Comparison of ENCODE assay signal across 10 cellular contexts in the genomic region with DNA sequence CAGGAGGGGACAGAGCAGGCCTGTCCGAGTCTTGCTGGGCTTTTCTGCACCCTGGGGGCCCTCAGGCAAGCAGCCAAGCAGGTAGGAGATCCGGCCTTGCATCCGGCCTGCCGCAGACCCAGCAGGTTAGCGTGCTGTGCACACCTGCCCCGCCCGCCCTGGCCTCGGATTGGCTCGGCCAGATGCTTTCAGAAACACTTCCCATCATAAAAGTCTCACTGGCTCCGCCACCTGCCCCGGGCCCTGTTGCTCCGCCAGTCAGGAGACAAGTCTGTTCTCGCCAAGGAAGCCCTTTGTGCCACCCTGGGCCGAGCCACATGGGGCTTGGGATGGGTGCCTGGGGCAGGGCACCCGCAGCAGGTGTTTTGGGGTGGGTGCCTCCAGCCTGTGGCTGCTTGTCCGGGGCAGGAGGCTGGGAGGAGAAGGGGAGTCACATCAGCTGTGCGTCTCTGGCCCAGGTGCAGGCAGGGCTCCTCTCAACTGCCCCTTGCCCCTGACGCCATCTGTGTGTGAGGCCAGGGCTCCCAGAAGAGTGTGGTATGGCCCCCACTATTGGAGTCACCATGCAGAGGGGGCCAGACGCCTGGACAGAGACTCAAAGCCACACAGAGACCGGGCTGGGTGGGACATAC.
DNase-seq lines count a peak whose midpoint lies in the region; TF ChIP-seq lines count a peak whose summit lies in the region.
"Had no signal": no experiment of that assay in that cellular context is flagged by ENCODE, and none has a peak within 500 bp of the region (broad histone marks: within the 10 kb centered on the region; RNA-seq: fewer than 3 reads in every experiment).

No MANE protein-coding gene starts in this region.

- H3K27me3 ChIP-seq in neuronal stem cell (ENCODE audit: control insufficient read depth in 3 of 3, insufficient read depth in 3 of 3, low read depth in 1 of 3, low read length in 3 of 3), result no peaks in the 10 kb centered on the region

- H3K23ac ChIP-seq in neuronal stem cell (ENCODE audit: low read depth, low read length, poor library complexity), result peak overlapping the region; percentile 1

- H2AK5ac ChIP-seq in neuronal stem cell (ENCODE audit: low read depth, low read length), result peak overlapping the region; percentile 47

- no CpG with 5 or more reads among the region's 20 CpGs for WGBS in neuronal stem cell (ENCODE audit: extremely low coverage in 2 of 2, insufficient read length in 2 of 2, insufficient replicate concordance in 1 of 2), 2 donors

- no peak overlapping the region for H3K4me2 ChIP-seq in neuronal stem cell (ENCODE audit: insufficient read depth, low read length, poor library complexity, severe bottlenecking)

- TF ChIP-seq CTCF in chondrocyte (IDR thresholded peaks at IDR 0.05), result no peak

- peaks cover 16 to 44% of the 10 kb centered on the region in 2 donors for H3K4me1 ChIP-seq in neuronal stem cell (ENCODE audit: control insufficient read depth in 2 of 2, insufficient read depth in 1 of 2, low read depth in 1 of 2, low read length in 2 of 2)

- H2AFZ ChIP-seq in neuronal stem cell (ENCODE audit: low read length), result no peak overlapping the region

- no peaks in the 10 kb centered on the region for H3K36me3 Mint-ChIP-seq in chondrocyte (ENCODE audit: low read depth)

- DNase-seq in DMS79 treated with DMSO at 0.1 percent for 48 hours (lab: John Stamatoyannopoulos, UW) (peak; percentile 67), NCI-H2171 treated with DMSO at 0.1 percent for 48 hours (lab: John Stamatoyannopoulos, UW) (peak; percentile 95), chondrocyte (ENCODE audit: low spot score) (peak; percentile 90), neuronal stem cell (ENCODE audit: low spot score) (no peak), hypothalamus (lab: John Stamatoyannopoulos, UW) (no peak), occipital lobe (lab: John Stamatoyannopoulos, UW) (no peak), amniotic stem cell (lab: John Stamatoyannopoulos, UW) (no peak)
- DNase-seq in activated CD4-positive, alpha-beta T cell treated with anti-CD3 and anti-CD28 coated beads for 48 hours, result no peak
- DNase-seq: activated CD4-positive, alpha-beta T cell treated with anti-CD3 and anti-CD28 coated beads, Interleukin-2, amount 10 ng/mL, durations not matched to agents 24 days and 14 days; anterior cingulate cortex had no signal

- H3K4ac ChIP-seq in neuronal stem cell (ENCODE audit: low read length), result no peak overlapping the region

- H3K4me3 ChIP-seq in neuronal stem cell (ENCODE audit: low read length in 2 of 2), result no peak overlapping the region

- H3K9me3 Mint-ChIP-seq in chondrocyte (ENCODE audit: low read depth), result no peaks in the 10 kb centered on the region

- no peak overlapping the region for H4K8ac ChIP-seq in neuronal stem cell (ENCODE audit: low read depth, low read length)

- H3K9me3 ChIP-seq in neuronal stem cell (replicated peaks in 1 of 2; ENCODE audit: control insufficient read depth in 2 of 2, insufficient read depth in 1 of 2, low read depth in 1 of 2, low read length in 2 of 2), result peaks cover 0 to 5% of the 10 kb centered on the region in 2 donors

- no peak overlapping the region for H3K4me3 Mint-ChIP-seq in chondrocyte (ENCODE audit: unreplicated experiment)
- H3K4me3 Mint-ChIP-seq: activated CD4-positive, alpha-beta T cell treated with anti-CD3 and anti-CD28 coated beads, Interleukin-2, amount 10 ng/mL, durations not matched to agents 24 days and 14 days had no signal

- no peak overlapping the region for H4K91ac ChIP-seq in neuronal stem cell (ENCODE audit: low read depth, low read length, poor library complexity)

- H2BK120ac ChIP-seq in neuronal stem cell (ENCODE audit: low read depth, low read length), result no peak overlapping the region

- H3K27me3 Mint-ChIP-seq in chondrocyte (ENCODE audit: low read depth), result peaks cover 1% of the 10 kb centered on the region

- H3K14ac ChIP-seq in neuronal stem cell (ENCODE audit: low read length), result no peak overlapping the region

- no peak overlapping the region for H3K9ac ChIP-seq in neuronal stem cell (ENCODE audit: low read depth, low read length, poor library complexity)

- H3K27ac ChIP-seq in neuronal stem cell (replicated peaks; ENCODE audit: low read length), result no peak overlapping the region

- H3K4me1 Mint-ChIP-seq in chondrocyte (ENCODE audit: low read depth), result peaks cover 5% of the 10 kb centered on the region
- H3K4me1 Mint-ChIP-seq: activated CD4-positive, alpha-beta T cell treated with anti-CD3 and anti-CD28 coated beads, Interleukin-2, amount 10 ng/mL, durations not matched to agents 24 days and 14 days had no signal

- no peak overlapping the region for H2BK12ac ChIP-seq in neuronal stem cell (ENCODE audit: low read length)

- H3K18ac ChIP-seq in neuronal stem cell (ENCODE audit: low read length), result peak overlapping the region; percentile 83

- H3K79me1 ChIP-seq in neuronal stem cell (ENCODE audit: low read depth, low read length), result no peaks in the 10 kb centered on the region

- H2BK5ac ChIP-seq in neuronal stem cell (ENCODE audit: low read length), result no peak overlapping the region

- H3K27ac Mint-ChIP-seq in chondrocyte (ENCODE audit: unreplicated experiment), result no peak overlapping the region
- H3K27ac Mint-ChIP-seq: activated CD4-positive, alpha-beta T cell treated with anti-CD3 and anti-CD28 coated beads, Interleukin-2, amount 10 ng/mL, durations not matched to agents 24 days and 14 days had no signal

- peak overlapping the region; percentile 84 for H2BK15ac ChIP-seq in neuronal stem cell (ENCODE audit: low read length)

- peaks cover 0 to 3% of the 10 kb centered on the region in 2 donors for H3K36me3 ChIP-seq in neuronal stem cell (replicated peaks in 1 of 2; ENCODE audit: control insufficient read depth in 2 of 2, insufficient read depth in 2 of 2, low read length in 2 of 2)

Comparison
In these comparisons a context has a peak if more than half of its experiments do, and no peak if none do; other contexts are left out.
1. DNase-seq: peak in DMS79 treated with DMSO at 0.1 percent for 48 hours (single experiment), NCI-H2171 treated with DMSO at 0.1 percent for 48 hours (single experiment) and chondrocyte (single experiment); none in neuronal stem cell (single experiment), hypothalamus (0 of 51), activated CD4-positive, alpha-beta T cell treated with anti-CD3 and anti-CD28 coated beads for 48 hours (single experiment), occipital lobe (single experiment) and amniotic stem cell (single experiment).